19 cellular contexts compared by ENCODE assay signal in genomic region chr6:82608365-82608764, GRCh38.
"Had no signal": no experiment of that assay in that cellular context is flagged by ENCODE, and none has a peak within 500 bp of the region (broad histone marks: within the 10 kb centered on the region; RNA-seq: fewer than 3 reads in every experiment).

No MANE protein-coding gene starts in this region.

- H3K27ac Mint-ChIP-seq: activated CD4-positive, alpha-beta memory T cell treated with anti-CD3 and anti-CD28 coated beads for 36 hours; activated naive CD8-positive, alpha-beta T cell treated with anti-CD3 and anti-CD28 coated beads, Interleukin-2, amount 10 ng/mL, durations not matched to agents 7 days and 5 days; natural killer cell treated with Interleukin-12 subunit alpha and Interleukin-12 subunit beta and Interleukin-15 and Interleukin-18, amount 100 ng/mL, for 72 hours had no signal

- H3K27me3 ChIP-seq: brain microvascular endothelial cell, tibial nerve, uterus had no signal

- ATAC-seq: lower lobe of right lung; natural killer cell treated with Interleukin-12 subunit alpha and Interleukin-12 subunit beta and Interleukin-15 and Interleukin-18, amount 100 ng/mL, for 72 hours; stimulated activated naive CD8-positive, alpha-beta T cell treated with anti-CD3 and anti-CD28 coated beads, Interleukin-15, Interleukin-2, amounts not matched to agents 100 U/mL and 50 U/mL, for 24 hours had no signal

- H3K36me3 Mint-ChIP-seq: activated CD4-positive, alpha-beta memory T cell treated with anti-CD3 and anti-CD28 coated beads for 36 hours; activated naive CD8-positive, alpha-beta T cell treated with anti-CD3 and anti-CD28 coated beads, Interleukin-2, amount 10 ng/mL, durations not matched to agents 7 days and 5 days; natural killer cell treated with Interleukin-12 subunit alpha and Interleukin-12 subunit beta and Interleukin-15 and Interleukin-18, amount 100 ng/mL, for 72 hours had no signal

- H3K4me3 ChIP-seq: coronary artery, lower lobe of right lung, tibial nerve, uterus had no signal

- H3K4me3 Mint-ChIP-seq: activated CD4-positive, alpha-beta memory T cell treated with anti-CD3 and anti-CD28 coated beads for 36 hours; activated naive CD8-positive, alpha-beta T cell treated with anti-CD3 and anti-CD28 coated beads, Interleukin-2, amount 10 ng/mL, durations not matched to agents 7 days and 5 days; mesothelial cell of epicardium; natural killer cell treated with Interleukin-12 subunit alpha and Interleukin-12 subunit beta and Interleukin-15 and Interleukin-18, amount 100 ng/mL, for 72 hours had no signal

- H3K4me1 Mint-ChIP-seq: activated naive CD8-positive, alpha-beta T cell treated with anti-CD3 and anti-CD28 coated beads, Interleukin-2, amount 10 ng/mL, durations not matched to agents 7 days and 5 days had no signal

- H3K9me3 Mint-ChIP-seq: activated CD4-positive, alpha-beta memory T cell treated with anti-CD3 and anti-CD28 coated beads for 36 hours; activated naive CD8-positive, alpha-beta T cell treated with anti-CD3 and anti-CD28 coated beads, Interleukin-2, amount 10 ng/mL, durations not matched to agents 7 days and 5 days; natural killer cell treated with Interleukin-12 subunit alpha and Interleukin-12 subunit beta and Interleukin-15 and Interleukin-18, amount 100 ng/mL, for 72 hours had no signal

- H3K27ac ChIP-seq: brain microvascular endothelial cell, coronary artery, lower lobe of right lung, tibial nerve, uterus had no signal

- DNase-seq: activated CD4-positive, alpha-beta memory T cell treated with anti-CD3 and anti-CD28 coated beads for 36 hours; activated CD4-positive, alpha-beta T cell treated with anti-CD3 and anti-CD28 coated beads for 4 hours; activated naive CD8-positive, alpha-beta T cell treated with anti-CD3 and anti-CD28 coated beads, Interleukin-2, amount 10 ng/mL, durations not matched to agents 7 days and 5 days; amygdala; brain microvascular endothelial cell; central memory CD4-positive, alpha-beta T cell; effector CD4-positive, alpha-beta T cell; lower lobe of right lung; occipital lobe; posterior cingulate gyrus; stimulated activated CD4-positive, alpha-beta T cell treated with anti-CD3 and anti-CD28 coated beads, Interleukin-12 subunit alpha, Interleukin-12 subunit beta, amount 100 ng/mL, for 4 hours; stimulated activated CD4-positive, alpha-beta T cell treated with anti-CD3 and anti-CD28 coated beads, Interleukin-2, amount 100 ng/mL, for 24 hours; stimulated activated naive CD8-positive, alpha-beta T cell treated with anti-CD3 and anti-CD28 coated beads, Interleukin-15, Interleukin-2, amounts not matched to agents 100 U/mL and 50 U/mL, for 24 hours; substantia nigra; uterus had no signal

- H3K4me1 ChIP-seq: lower lobe of right lung, tibial nerve, uterus had no signal

- H3K9me3 ChIP-seq: lower lobe of right lung, tibial nerve, uterus had no signal

- H3K36me3 ChIP-seq: brain microvascular endothelial cell, lower lobe of right lung, tibial nerve, uterus had no signal

- H3K27me3 Mint-ChIP-seq: activated CD4-positive, alpha-beta memory T cell treated with anti-CD3 and anti-CD28 coated beads for 36 hours; activated naive CD8-positive, alpha-beta T cell treated with anti-CD3 and anti-CD28 coated beads, Interleukin-2, amount 10 ng/mL, durations not matched to agents 7 days and 5 days had no signal
